In genomic region chr22:50740714-50741113, GRCh38 we compare ENCODE assay signal across 14 cellular contexts. TPM values are rescaled to one million over a fixed set of nuclear protein-coding genes. Genes with fewer than 3 reads are reported as not detected.
"Had no signal": no experiment of that assay in that cellular context is flagged by ENCODE, and none has a peak within 500 bp of the region (broad histone marks: within the 10 kb centered on the region; RNA-seq: fewer than 3 reads in every experiment).

No MANE protein-coding gene starts in this region.

RNA-seq across cellular contexts. Expression of gene ACR, which starts 2.7 kb away (rescaled TPM):
- total RNA-seq: activated B cell treated with CpG ODN at 0.5 μM for 24 hours; activated CD8-positive, alpha-beta memory T cell treated with anti-CD3 and anti-CD28 coated beads for 36 hours; activated CD8-positive, alpha-beta memory T cell treated with anti-CD3 and anti-CD28 coated beads, Interleukin-2, amount 10 ng/mL, durations not matched to agents 7 days and 5 days; activated naive CD4-positive, alpha-beta T cell treated with anti-CD3 and anti-CD28 coated beads for 36 hours; activated naive CD8-positive, alpha-beta T cell treated with anti-CD3 and anti-CD28 coated beads for 36 hours; activated T-helper 1 cell treated with anti-CD3 and anti-CD28 coated beads, Interleukin-12 subunit alpha, Interleukin-12 subunit beta, Interleukin-2, Interleukin-4 antibody, amounts not matched to agents 30 ng/mL and 10 ng/mL and 1 ng/mL, durations not matched to agents 14 hours and 24 hours and 36 hours; activated T-helper 2 cell treated with anti-CD3 and anti-CD28 coated beads, Interferon-gamma antibody, Interleukin-2, Interleukin-4, amounts not matched to agents 10 μg/mL and 5 μg/mL and 100 μg/mL, durations not matched to agents 14 hours and 24 hours and 36 hours; cerebellum; esophagus squamous epithelium; fibroblast of lung; fibroblast of villous mesenchyme; gastroesophageal sphincter; T-helper 17 cell had no signal
- polyA plus RNA-seq: aorta, fibroblast of lung had no signal
